In the genomic region with DNA sequence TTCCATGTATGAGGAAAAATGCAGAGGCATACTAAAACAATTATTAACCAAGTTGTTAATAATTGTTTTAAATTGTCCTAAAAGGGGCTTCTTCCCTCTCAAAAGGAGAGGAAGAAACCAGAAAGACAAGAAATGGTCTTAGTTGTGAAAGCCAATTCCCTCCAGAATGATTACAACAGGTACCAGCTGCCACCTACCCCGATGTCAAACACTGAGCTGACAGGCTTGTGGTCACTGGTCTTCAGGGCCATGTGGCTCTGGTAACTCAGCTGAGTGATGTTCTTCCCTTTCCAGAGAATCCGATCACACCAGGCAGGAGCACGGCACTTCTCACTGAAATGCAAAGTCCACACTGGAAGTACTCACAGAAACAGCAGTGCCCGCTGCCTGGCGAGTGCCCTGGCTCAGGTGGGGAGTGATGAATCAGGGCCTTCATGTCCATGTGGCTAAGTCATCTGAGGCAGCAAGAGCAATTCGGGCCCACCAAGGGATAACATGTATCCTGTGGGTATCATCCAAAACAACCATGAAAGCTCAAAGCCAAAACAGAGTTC, we compare ENCODE assay signal across 2 cellular contexts.
TF ChIP-seq lines count a peak whose summit lies in the region.

No MANE protein-coding gene starts in this region.

TF ChIP-seq in liver, 16 proteins besides CTCF, POLR2A, EP300 and RAD21:
- TF ChIP-seq FOXA2 (IDR thresholded peaks at IDR 0.05) (no peak), HNF4A (conservative IDR thresholded peaks at IDR 0.05) (peak; percentile 38 to 58), HNF4G (IDR thresholded peaks at IDR 0.05) (no peak), NR2F2 (IDR thresholded peaks at IDR 0.05) (no peak), SP1 (IDR thresholded peaks at IDR 0.05) (peak; percentile 9)
TF ChIP-seq in liver: peak in this region for 2.

TF ChIP-seq in HepG2, 621 proteins besides CTCF, POLR2A, EP300 and RAD21:
- no peak for TF ChIP-seq ZNF333 (CRISPR knock-in tag; IDR thresholded peaks at IDR 0.05; ENCODE audit: borderline replicate concordance)
- TF ChIP-seq RARG (CRISPR knock-in tag; IDR thresholded peaks at IDR 0.05; ENCODE audit: low read depth): no peak
- TF ChIP-seq ZNF530 (CRISPR knock-in tag; IDR thresholded peaks at IDR 0.05; ENCODE audit: low read depth): no peak
- no peak for TF ChIP-seq ZNF331 (CRISPR knock-in tag; IDR thresholded peaks at IDR 0.05)
- no peak for TF ChIP-seq ZNF713 (CRISPR knock-in tag; IDR thresholded peaks at IDR 0.05)
- TF ChIP-seq, protein P1, sequence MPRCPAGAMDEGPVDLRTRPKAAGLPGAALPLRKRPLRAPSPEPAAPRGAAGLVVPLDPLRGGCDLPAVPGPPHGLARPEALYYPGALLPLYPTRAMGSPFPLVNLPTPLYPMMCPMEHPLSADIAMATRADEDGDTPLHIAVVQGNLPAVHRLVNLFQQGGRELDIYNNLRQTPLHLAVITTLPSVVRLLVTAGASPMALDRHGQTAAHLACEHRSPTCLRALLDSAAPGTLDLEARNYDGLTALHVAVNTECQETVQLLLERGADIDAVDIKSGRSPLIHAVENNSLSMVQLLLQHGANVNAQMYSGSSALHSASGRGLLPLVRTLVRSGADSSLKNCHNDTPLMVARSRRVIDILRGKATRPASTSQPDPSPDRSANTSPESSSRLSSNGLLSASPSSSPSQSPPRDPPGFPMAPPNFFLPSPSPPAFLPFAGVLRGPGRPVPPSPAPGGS (CRISPR knock-in tag; IDR thresholded peaks at IDR 0.05): no peak
- TF ChIP-seq ZNF431 (CRISPR knock-in tag; IDR thresholded peaks at IDR 0.05; ENCODE audit: borderline replicate concordance, low read depth): no peak
- TF ChIP-seq YEATS4 (CRISPR knock-in tag; IDR thresholded peaks at IDR 0.05; ENCODE audit: borderline replicate concordance): no peak
- TF ChIP-seq KDM5B (CRISPR knock-in tag; IDR thresholded peaks at IDR 0.05; ENCODE audit: borderline replicate concordance): no peak
- TF ChIP-seq, protein P2, sequence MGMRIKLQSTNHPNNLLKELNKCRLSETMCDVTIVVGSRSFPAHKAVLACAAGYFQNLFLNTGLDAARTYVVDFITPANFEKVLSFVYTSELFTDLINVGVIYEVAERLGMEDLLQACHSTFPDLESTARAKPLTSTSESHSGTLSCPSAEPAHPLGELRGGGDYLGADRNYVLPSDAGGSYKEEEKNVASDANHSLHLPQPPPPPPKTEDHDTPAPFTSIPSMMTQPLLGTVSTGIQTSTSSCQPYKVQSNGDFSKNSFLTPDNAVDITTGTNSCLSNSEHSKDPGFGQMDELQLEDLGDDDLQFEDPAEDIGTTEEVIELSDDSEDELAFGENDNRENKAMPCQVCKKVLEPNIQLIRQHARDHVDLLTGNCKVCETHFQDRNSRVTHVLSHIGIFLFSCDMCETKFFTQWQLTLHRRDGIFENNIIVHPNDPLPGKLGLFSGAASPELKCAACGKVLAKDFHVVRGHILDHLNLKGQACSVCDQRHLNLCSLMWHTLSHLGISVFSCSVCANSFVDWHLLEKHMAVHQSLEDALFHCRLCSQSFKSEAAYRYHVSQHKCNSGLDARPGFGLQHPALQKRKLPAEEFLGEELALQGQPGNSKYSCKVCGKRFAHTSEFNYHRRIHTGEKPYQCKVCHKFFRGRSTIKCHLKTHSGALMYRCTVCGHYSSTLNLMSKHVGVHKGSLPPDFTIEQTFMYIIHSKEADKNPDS (CRISPR knock-in tag; IDR thresholded peaks at IDR 0.05): no peak
- TF ChIP-seq ZNF335 (CRISPR knock-in tag; IDR thresholded peaks at IDR 0.05): no peak
- TF ChIP-seq ZNF496 (CRISPR knock-in tag; IDR thresholded peaks at IDR 0.05; ENCODE audit: insufficient replicate concordance): no peak
- TF ChIP-seq NCOR1 (IDR thresholded peaks at IDR 0.05; ENCODE audit: borderline replicate concordance, low read length): no peak
